In the genomic region with DNA sequence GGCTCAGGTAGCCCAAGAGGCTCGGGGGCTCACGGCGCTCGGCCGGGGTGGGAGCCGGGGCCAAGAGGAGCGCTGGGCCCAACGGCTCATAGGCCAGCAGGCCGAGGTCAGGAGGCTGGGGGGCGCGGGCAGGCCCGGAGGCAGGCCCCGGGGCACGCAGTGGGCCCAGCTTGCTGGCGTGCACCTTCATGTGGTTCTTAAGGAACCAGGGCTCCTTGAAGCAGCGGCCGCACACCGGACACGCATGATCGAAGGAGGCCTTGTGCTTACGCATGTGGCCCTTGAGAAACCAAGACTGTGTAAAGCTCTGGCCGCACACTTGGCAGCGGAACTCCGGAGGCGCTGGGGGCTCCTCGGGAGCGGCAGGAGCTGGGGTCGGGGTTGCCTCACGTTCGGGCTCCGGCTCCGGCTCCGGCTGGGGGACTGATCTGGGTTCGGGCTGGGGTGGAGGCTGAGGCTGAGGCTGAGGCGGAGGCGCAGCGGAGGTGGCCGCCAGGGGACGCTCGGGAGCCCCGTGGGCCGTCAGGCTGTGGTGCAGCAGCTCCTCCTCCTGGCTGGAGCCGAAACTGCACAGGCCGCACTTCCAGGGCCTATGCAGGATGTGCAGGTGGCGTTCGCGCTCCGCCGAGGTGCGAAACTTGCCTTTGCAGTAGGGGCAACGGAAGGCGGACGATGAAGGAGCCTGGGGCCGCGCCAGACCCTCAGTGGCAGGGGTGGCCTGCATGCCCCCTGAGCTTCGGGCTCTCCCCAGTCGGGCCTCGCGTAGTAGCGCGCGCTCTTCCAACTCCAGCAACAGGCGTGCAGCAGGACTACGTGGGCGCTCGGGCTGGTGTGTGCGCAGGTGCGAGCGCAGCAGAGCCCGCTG, we compare ENCODE assay signal across 1 cellular context.
TF ChIP-seq lines count a peak whose summit lies in the region.

No MANE protein-coding gene starts in this region.

TF ChIP-seq in HepG2, 621 proteins besides CTCF, POLR2A, EP300 and RAD21 (continued from another document and continues in another):
- TF ChIP-seq, protein P1, sequence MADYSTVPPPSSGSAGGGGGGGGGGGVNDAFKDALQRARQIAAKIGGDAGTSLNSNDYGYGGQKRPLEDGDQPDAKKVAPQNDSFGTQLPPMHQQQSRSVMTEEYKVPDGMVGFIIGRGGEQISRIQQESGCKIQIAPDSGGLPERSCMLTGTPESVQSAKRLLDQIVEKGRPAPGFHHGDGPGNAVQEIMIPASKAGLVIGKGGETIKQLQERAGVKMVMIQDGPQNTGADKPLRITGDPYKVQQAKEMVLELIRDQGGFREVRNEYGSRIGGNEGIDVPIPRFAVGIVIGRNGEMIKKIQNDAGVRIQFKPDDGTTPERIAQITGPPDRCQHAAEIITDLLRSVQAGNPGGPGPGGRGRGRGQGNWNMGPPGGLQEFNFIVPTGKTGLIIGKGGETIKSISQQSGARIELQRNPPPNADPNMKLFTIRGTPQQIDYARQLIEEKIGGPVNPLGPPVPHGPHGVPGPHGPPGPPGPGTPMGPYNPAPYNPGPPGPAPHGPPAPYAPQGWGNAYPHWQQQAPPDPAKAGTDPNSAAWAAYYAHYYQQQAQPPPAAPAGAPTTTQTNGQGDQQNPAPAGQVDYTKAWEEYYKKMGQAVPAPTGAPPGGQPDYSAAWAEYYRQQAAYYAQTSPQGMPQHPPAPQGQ (CRISPR knock-in tag; IDR thresholded peaks at IDR 0.05; ENCODE audit: borderline replicate concordance), result 0 out of 2 replicates have a peak, but pooled peaks have one; percentile 79
- TF ChIP-seq ZSCAN9 (CRISPR knock-in tag; IDR thresholded peaks at IDR 0.05; ENCODE audit: borderline replicate concordance) (peak; percentile 91; the same call in 1 of the 2 replicates), SMC3 (IDR thresholded peaks at IDR 0.05; ENCODE audit: low read length) (peak; percentile 92; the same call in 1 of the 2 replicates), DMAP1 (CRISPR knock-in tag; IDR thresholded peaks at IDR 0.05) (peak; percentile 74; the same call in 1 of the 2 replicates), ZSCAN21 (CRISPR knock-in tag; IDR thresholded peaks at IDR 0.05; ENCODE audit: borderline replicate concordance) (peak; percentile 98), HMG20B (CRISPR knock-in tag; conservative IDR thresholded peaks at IDR 0.05) (no peak), ZNF660 (CRISPR knock-in tag; IDR thresholded peaks at IDR 0.05; ENCODE audit: borderline replicate concordance, low read depth) (no peak; the same call in 1 of the 2 replicates), TSC22D2 (CRISPR knock-in tag; IDR thresholded peaks at IDR 0.05; ENCODE audit: borderline replicate concordance) (peak; percentile 93; the same call in 1 of the 2 replicates), ZNF850 (CRISPR knock-in tag; conservative IDR thresholded peaks at IDR 0.05) (no peak), ZBTB21 (CRISPR knock-in tag; IDR thresholded peaks at IDR 0.05) (0 out of 2 replicates have a peak, but pooled peaks have one; percentile 44), SALL2 (CRISPR knock-in tag; IDR thresholded peaks at IDR 0.05) (peak; percentile 93), ARHGAP35 (CRISPR knock-in tag; IDR thresholded peaks at IDR 0.05; ENCODE audit: borderline replicate concordance) (peak; percentile 74; the same call in 1 of the 2 replicates), ZNF839 (CRISPR knock-in tag; IDR thresholded peaks at IDR 0.05; ENCODE audit: borderline replicate concordance) (peak; percentile 90; the same call in 1 of the 2 replicates), ZNF263 (CRISPR knock-in tag; IDR thresholded peaks at IDR 0.05) (peak; percentile 62; the same call in 1 of the 2 replicates), HOXA7 (CRISPR knock-in tag; IDR thresholded peaks at IDR 0.05) (0 out of 2 replicates have a peak, but pooled peaks have one; percentile 74), AGO1 (IDR thresholded peaks at IDR 0.05; ENCODE audit: low read depth, low read length, poor library complexity, severe bottlenecking) (peak; percentile 95), REPIN1 (CRISPR knock-in tag; IDR thresholded peaks at IDR 0.05; ENCODE audit: borderline replicate concordance, low read depth) (peak; percentile 98), DR1 (CRISPR knock-in tag; IDR thresholded peaks at IDR 0.05) (no peak; the same call in 1 of the 2 replicates), TRIM24 (CRISPR knock-in tag; IDR thresholded peaks at IDR 0.05) (no peak), ZSCAN30 (CRISPR knock-in tag; IDR thresholded peaks at IDR 0.05) (no peak), BRCA1 (CRISPR knock-in tag; IDR thresholded peaks at IDR 0.05) (no peak), RFX3 (CRISPR knock-in tag; IDR thresholded peaks at IDR 0.05) (no peak), ZNF616 (CRISPR knock-in tag; IDR thresholded peaks at IDR 0.05; ENCODE audit: low read depth) (no peak), ZNF720 (CRISPR knock-in tag; IDR thresholded peaks at IDR 0.05) (no peak), YEATS2 (CRISPR knock-in tag; IDR thresholded peaks at IDR 0.05; ENCODE audit: borderline replicate concordance) (peak; percentile 84; the same call in 1 of the 2 replicates), ZNF780A (CRISPR knock-in tag; IDR thresholded peaks at IDR 0.05) (peak; percentile 58; the same call in 1 of the 2 replicates), SOX13 (IDR thresholded peaks at IDR 0.05) (peak; percentile 29; the same call in 1 of the 2 replicates), SOX13 (CRISPR knock-in tag; conservative IDR thresholded peaks at IDR 0.05 in 1 of 2, IDR thresholded peaks at IDR 0.05 in 1 of 2) (peak in 1 of 2 experiments; percentile 49; a peak in 1 of 4 replicates), RCOR2 (CRISPR knock-in tag; IDR thresholded peaks at IDR 0.05) (0 out of 2 replicates have a peak, but pooled peaks have one; percentile 46), IRX3 (CRISPR knock-in tag; IDR thresholded peaks at IDR 0.05; ENCODE audit: borderline replicate concordance, low read depth) (peak; percentile 80; the same call in 1 of the 2 replicates), FIP1L1 (IDR thresholded peaks at IDR 0.05; ENCODE audit: borderline replicate concordance, insufficient read depth, low read depth, low read length) (0 out of 2 replicates have a peak, but pooled peaks have one; percentile 66), ATM (IDR thresholded peaks at IDR 0.05; ENCODE audit: borderline replicate concordance) (no peak), PCBP1 (IDR thresholded peaks at IDR 0.05; ENCODE audit: borderline replicate concordance, low read depth, low read length) (peak; percentile 89; the same call in 1 of the 2 replicates), TARDBP (CRISPR knock-in tag; IDR thresholded peaks at IDR 0.05) (peak; percentile 80; the same call in 1 of the 2 replicates)
- TF ChIP-seq, protein P2, sequence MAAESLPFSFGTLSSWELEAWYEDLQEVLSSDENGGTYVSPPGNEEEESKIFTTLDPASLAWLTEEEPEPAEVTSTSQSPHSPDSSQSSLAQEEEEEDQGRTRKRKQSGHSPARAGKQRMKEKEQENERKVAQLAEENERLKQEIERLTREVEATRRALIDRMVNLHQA (CRISPR knock-in tag; IDR thresholded peaks at IDR 0.05), result no peak
- TF ChIP-seq, protein P3, sequence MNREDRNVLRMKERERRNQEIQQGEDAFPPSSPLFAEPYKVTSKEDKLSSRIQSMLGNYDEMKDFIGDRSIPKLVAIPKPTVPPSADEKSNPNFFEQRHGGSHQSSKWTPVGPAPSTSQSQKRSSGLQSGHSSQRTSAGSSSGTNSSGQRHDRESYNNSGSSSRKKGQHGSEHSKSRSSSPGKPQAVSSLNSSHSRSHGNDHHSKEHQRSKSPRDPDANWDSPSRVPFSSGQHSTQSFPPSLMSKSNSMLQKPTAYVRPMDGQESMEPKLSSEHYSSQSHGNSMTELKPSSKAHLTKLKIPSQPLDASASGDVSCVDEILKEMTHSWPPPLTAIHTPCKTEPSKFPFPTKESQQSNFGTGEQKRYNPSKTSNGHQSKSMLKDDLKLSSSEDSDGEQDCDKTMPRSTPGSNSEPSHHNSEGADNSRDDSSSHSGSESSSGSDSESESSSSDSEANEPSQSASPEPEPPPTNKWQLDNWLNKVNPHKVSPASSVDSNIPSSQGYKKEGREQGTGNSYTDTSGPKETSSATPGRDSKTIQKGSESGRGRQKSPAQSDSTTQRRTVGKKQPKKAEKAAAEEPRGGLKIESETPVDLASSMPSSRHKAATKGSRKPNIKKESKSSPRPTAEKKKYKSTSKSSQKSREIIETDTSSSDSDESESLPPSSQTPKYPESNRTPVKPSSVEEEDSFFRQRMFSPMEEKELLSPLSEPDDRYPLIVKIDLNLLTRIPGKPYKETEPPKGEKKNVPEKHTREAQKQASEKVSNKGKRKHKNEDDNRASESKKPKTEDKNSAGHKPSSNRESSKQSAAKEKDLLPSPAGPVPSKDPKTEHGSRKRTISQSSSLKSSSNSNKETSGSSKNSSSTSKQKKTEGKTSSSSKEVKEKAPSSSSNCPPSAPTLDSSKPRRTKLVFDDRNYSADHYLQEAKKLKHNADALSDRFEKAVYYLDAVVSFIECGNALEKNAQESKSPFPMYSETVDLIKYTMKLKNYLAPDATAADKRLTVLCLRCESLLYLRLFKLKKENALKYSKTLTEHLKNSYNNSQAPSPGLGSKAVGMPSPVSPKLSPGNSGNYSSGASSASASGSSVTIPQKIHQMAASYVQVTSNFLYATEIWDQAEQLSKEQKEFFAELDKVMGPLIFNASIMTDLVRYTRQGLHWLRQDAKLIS (CRISPR knock-in tag; IDR thresholded peaks at IDR 0.05), result 0 out of 2 replicates have a peak, but pooled peaks have one; percentile 81
- TF ChIP-seq, protein P4, sequence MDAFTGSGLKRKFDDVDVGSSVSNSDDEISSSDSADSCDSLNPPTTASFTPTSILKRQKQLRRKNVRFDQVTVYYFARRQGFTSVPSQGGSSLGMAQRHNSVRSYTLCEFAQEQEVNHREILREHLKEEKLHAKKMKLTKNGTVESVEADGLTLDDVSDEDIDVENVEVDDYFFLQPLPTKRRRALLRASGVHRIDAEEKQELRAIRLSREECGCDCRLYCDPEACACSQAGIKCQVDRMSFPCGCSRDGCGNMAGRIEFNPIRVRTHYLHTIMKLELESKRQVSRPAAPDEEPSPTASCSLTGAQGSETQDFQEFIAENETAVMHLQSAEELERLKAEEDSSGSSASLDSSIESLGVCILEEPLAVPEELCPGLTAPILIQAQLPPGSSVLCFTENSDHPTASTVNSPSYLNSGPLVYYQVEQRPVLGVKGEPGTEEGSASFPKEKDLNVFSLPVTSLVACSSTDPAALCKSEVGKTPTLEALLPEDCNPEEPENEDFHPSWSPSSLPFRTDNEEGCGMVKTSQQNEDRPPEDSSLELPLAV (CRISPR knock-in tag; conservative IDR thresholded peaks at IDR 0.05; ENCODE audit: low read depth), result no peak
- TF ChIP-seq, protein P5, sequence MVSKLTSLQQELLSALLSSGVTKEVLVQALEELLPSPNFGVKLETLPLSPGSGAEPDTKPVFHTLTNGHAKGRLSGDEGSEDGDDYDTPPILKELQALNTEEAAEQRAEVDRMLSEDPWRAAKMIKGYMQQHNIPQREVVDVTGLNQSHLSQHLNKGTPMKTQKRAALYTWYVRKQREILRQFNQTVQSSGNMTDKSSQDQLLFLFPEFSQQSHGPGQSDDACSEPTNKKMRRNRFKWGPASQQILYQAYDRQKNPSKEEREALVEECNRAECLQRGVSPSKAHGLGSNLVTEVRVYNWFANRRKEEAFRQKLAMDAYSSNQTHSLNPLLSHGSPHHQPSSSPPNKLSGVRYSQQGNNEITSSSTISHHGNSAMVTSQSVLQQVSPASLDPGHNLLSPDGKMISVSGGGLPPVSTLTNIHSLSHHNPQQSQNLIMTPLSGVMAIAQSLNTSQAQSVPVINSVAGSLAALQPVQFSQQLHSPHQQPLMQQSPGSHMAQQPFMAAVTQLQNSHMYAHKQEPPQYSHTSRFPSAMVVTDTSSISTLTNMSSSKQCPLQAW (CRISPR knock-in tag; IDR thresholded peaks at IDR 0.05), result 0 out of 2 replicates have a peak, but pooled peaks have one; percentile 71
- TF ChIP-seq, protein P6, sequence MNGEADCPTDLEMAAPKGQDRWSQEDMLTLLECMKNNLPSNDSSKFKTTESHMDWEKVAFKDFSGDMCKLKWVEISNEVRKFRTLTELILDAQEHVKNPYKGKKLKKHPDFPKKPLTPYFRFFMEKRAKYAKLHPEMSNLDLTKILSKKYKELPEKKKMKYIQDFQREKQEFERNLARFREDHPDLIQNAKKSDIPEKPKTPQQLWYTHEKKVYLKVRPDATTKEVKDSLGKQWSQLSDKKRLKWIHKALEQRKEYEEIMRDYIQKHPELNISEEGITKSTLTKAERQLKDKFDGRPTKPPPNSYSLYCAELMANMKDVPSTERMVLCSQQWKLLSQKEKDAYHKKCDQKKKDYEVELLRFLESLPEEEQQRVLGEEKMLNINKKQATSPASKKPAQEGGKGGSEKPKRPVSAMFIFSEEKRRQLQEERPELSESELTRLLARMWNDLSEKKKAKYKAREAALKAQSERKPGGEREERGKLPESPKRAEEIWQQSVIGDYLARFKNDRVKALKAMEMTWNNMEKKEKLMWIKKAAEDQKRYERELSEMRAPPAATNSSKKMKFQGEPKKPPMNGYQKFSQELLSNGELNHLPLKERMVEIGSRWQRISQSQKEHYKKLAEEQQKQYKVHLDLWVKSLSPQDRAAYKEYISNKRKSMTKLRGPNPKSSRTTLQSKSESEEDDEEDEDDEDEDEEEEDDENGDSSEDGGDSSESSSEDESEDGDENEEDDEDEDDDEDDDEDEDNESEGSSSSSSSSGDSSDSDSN (CRISPR knock-in tag; IDR thresholded peaks at IDR 0.05), result peak; percentile 91
- TF ChIP-seq, protein P7, sequence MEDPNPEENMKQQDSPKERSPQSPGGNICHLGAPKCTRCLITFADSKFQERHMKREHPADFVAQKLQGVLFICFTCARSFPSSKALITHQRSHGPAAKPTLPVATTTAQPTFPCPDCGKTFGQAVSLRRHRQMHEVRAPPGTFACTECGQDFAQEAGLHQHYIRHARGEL (CRISPR knock-in tag; IDR thresholded peaks at IDR 0.05), result no peak
- TF ChIP-seq, protein P8, sequence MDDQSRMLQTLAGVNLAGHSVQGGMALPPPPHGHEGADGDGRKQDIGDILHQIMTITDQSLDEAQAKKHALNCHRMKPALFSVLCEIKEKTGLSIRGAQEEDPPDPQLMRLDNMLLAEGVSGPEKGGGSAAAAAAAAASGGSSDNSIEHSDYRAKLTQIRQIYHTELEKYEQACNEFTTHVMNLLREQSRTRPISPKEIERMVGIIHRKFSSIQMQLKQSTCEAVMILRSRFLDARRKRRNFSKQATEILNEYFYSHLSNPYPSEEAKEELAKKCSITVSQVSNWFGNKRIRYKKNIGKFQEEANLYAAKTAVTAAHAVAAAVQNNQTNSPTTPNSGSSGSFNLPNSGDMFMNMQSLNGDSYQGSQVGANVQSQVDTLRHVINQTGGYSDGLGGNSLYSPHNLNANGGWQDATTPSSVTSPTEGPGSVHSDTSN (CRISPR knock-in tag; IDR thresholded peaks at IDR 0.05; ENCODE audit: borderline replicate concordance), result no peak
- TF ChIP-seq, protein P9, sequence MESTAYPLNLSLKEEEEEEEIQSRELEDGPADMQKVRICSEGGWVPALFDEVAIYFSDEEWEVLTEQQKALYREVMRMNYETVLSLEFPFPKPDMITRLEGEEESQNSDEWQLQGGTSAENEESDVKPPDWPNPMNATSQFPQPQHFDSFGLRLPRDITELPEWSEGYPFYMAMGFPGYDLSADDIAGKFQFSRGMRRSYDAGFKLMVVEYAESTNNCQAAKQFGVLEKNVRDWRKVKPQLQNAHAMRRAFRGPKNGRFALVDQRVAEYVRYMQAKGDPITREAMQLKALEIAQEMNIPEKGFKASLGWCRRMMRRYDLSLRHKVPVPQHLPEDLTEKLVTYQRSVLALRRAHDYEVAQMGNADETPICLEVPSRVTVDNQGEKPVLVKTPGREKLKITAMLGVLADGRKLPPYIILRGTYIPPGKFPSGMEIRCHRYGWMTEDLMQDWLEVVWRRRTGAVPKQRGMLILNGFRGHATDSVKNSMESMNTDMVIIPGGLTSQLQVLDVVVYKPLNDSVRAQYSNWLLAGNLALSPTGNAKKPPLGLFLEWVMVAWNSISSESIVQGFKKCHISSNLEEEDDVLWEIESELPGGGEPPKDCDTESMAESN (CRISPR knock-in tag; conservative IDR thresholded peaks at IDR 0.05), result peak; percentile 78; the same call in 1 of the 2 replicates
- TF ChIP-seq, protein P10, sequence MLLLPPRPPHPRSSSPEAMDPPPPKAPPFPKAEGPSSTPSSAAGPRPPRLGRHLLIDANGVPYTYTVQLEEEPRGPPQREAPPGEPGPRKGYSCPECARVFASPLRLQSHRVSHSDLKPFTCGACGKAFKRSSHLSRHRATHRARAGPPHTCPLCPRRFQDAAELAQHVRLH (CRISPR knock-in tag; IDR thresholded peaks at IDR 0.05; ENCODE audit: borderline replicate concordance, low read depth), result peak; percentile 94
